Comparison of ENCODE assay signal across 21 cellular contexts in the genomic region with DNA sequence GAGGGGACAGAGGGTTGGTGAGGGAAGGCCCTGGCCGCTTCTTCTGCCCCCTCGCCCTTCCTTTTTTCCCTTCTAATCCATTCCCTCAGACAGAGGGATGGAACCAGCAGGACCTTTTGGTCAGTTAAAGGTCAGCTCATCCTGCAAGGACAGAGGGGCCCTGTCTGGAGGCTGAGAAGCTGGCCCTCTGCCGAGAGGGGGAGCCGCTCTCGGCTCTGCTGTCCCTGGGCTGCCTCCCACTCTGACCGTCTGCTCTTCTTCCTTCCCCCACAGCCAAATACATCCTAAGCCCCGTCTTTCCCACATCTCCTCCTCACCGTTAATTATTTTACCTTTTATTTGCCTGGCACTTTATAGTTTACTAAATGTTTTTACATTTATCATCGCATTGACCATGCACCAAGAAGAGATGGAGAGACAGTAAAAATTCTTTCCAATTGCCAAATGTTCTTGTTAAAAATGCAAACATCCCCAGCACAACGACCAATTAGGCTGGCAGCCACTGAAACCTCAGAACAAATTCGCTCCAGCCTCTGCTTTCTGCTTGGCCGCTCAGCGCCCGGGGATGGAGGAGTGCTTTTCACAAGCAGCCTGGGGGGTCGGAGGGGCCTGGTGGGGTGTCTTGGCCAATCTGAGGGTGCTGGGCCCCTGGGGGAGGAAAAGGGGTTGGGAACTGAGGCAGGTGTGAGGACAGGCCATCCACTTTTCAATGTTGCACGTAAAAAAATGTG.
A peak's percentile ranks its signal among the peaks of the same experiment; 100 is the strongest.
DNase-seq lines count a peak whose midpoint lies in the region; ATAC-seq and TF ChIP-seq lines count a peak whose summit lies in the region.
"Had no signal": no experiment of that assay in that cellular context is flagged by ENCODE, and none has a peak within 500 bp of the region (broad histone marks: within the 10 kb centered on the region; RNA-seq: fewer than 3 reads in every experiment).

No MANE protein-coding gene starts in this region.

- H3K4me2 ChIP-seq in mammary epithelial cell (ENCODE audit: insufficient read depth, low read depth, low read length) = no peak overlapping the region
- no peak overlapping the region for H3K4me2 ChIP-seq in neuronal stem cell (ENCODE audit: insufficient read depth, low read length, poor library complexity, severe bottlenecking)
- H3K4me2 ChIP-seq: BLaER1 had no signal

- dilution Hi-C loops in mammary epithelial cell (cut with HindIII; ENCODE audit: low sequenced_read_pairs) = no loop called here

- WGBS in mammary epithelial cell (ENCODE audit: low coverage, missing lambda C conversion rate) = 72% methylated on average over 16 of the region's 16 CpGs
- WGBS in gastroesophageal sphincter (ENCODE audit: low coverage in 1 of 2), 2 donors = 25 to 50% methylated on average over 6 to 13 of the region's 16 CpGs
- 100% methylated on average over 2 of the region's 16 CpGs; no CpG with 5 or more reads in 1 of the 2 donors for WGBS in neuronal stem cell (ENCODE audit: extremely low coverage in 2 of 2, insufficient read length in 2 of 2, insufficient replicate concordance in 1 of 2), 2 donors

- no peak overlapping the region for H2BK15ac ChIP-seq in neuronal stem cell (ENCODE audit: low read length)

- H3K9me3 ChIP-seq in breast epithelium (no peaks in the 10 kb centered on the region), mammary epithelial cell (replicated peaks; ENCODE audit: insufficient read depth, low read length) (no peaks in the 10 kb centered on the region), gastroesophageal sphincter (no peaks in the 10 kb centered on the region), neuronal stem cell (replicated peaks in 1 of 2; ENCODE audit: control insufficient read depth in 2 of 2, insufficient read depth in 1 of 2, low read depth in 1 of 2, low read length in 2 of 2) (no peaks in the 10 kb centered on the region), vagina (no peaks in the 10 kb centered on the region), gastrocnemius medialis (no peaks in the 10 kb centered on the region), SJCRH30 (replicated peaks) (no peaks in the 10 kb centered on the region)
- H3K9me3 ChIP-seq: BLaER1 had no signal

- H2BK12ac ChIP-seq in neuronal stem cell (ENCODE audit: low read length) = no peak overlapping the region

- in situ Hi-C loops in mammary epithelial cell (cut with MboI; ENCODE audit: low sequenced_read_pairs in 2 of 2) (no loop called here), gastrocnemius medialis (cut with MboI; ENCODE audit: low sequenced_read_pairs in 4 of 4) (no loop called here)

- no TSS peak for BruUV-seq in mammary epithelial cell (replicated peaks; lab: Mats Ljungman, UMichigan)

- H3K14ac ChIP-seq in neuronal stem cell (ENCODE audit: low read length) = no peak overlapping the region

- no peak for TF ChIP-seq EP300 in gastroesophageal sphincter (IDR thresholded peaks at IDR 0.05)

- H2BK120ac ChIP-seq in neuronal stem cell (ENCODE audit: low read depth, low read length) = no peak overlapping the region

- no peak overlapping the region for H3K9ac ChIP-seq in mammary epithelial cell (ENCODE audit: insufficient read depth, low read length)
- H3K9ac ChIP-seq in neuronal stem cell (ENCODE audit: low read depth, low read length, poor library complexity) = no peak overlapping the region

- no peak overlapping the region for H4K91ac ChIP-seq in neuronal stem cell (ENCODE audit: low read depth, low read length, poor library complexity)

- H3K18ac ChIP-seq in neuronal stem cell (ENCODE audit: low read length) = peak overlapping the region; percentile 40

- no peaks in the 10 kb centered on the region for H3K27me3 ChIP-seq in breast epithelium
- H3K27me3 ChIP-seq in mammary epithelial cell (ENCODE audit: insufficient read depth, low read length) = no peaks in the 10 kb centered on the region
- no peaks in the 10 kb centered on the region for H3K27me3 ChIP-seq in gastroesophageal sphincter
- H3K27me3 ChIP-seq in neuronal stem cell (ENCODE audit: control insufficient read depth in 3 of 3, insufficient read depth in 3 of 3, low read depth in 1 of 3, low read length in 3 of 3) = no peaks in the 10 kb centered on the region
- H3K27me3 ChIP-seq in vagina = no peaks in the 10 kb centered on the region
- H3K27me3 ChIP-seq in gastrocnemius medialis = no peaks in the 10 kb centered on the region
- H3K27me3 ChIP-seq in SJCRH30 = no peaks in the 10 kb centered on the region; the same call in 1 of the 2 replicates
- H3K27me3 ChIP-seq: BLaER1 had no signal

- CTCF ChIA-PET in mammary epithelial cell (lab: Charles Lee; ENCODE audit: low non-redundant PET) = no interaction called here

- TF ChIP-seq CTCF in breast epithelium (IDR thresholded peaks at IDR 0.05) = no peak
- no peak for TF ChIP-seq CTCF in mammary epithelial cell (conservative IDR thresholded peaks at IDR 0.05 in 1 of 2, IDR thresholded peaks at IDR 0.05 in 1 of 2; ENCODE audit: extremely low read depth in 1 of 2, insufficient read depth in 1 of 2, low read depth in 1 of 2, low read length in 2 of 2)
- TF ChIP-seq CTCF in gastroesophageal sphincter (IDR thresholded peaks at IDR 0.05) = no peak
- TF ChIP-seq CTCF in vagina (IDR thresholded peaks at IDR 0.05) = no peak
- no peak for TF ChIP-seq CTCF in gastrocnemius medialis (IDR thresholded peaks at IDR 0.05 in 4 of 5, conservative IDR thresholded peaks at IDR 0.05 in 1 of 5)

- no peaks in the 10 kb centered on the region for H3K79me1 ChIP-seq in neuronal stem cell (ENCODE audit: low read depth, low read length)

- H2AFZ ChIP-seq in mammary epithelial cell (ENCODE audit: low read depth, low read length) (no peak overlapping the region), neuronal stem cell (ENCODE audit: low read length) (no peak overlapping the region)

- no peak overlapping the region for H2AK5ac ChIP-seq in neuronal stem cell (ENCODE audit: low read depth, low read length)

- H3K27ac ChIP-seq in breast epithelium (peak overlapping the region; percentile 11 to 72), mammary epithelial cell (ENCODE audit: insufficient read depth, low read depth, low read length) (no peak overlapping the region), gastroesophageal sphincter (peak overlapping the region; percentile 66 to 97 (median 73)), neuronal stem cell (replicated peaks; ENCODE audit: low read length) (no peak overlapping the region), vagina (peak overlapping the region; percentile 75), gastrocnemius medialis (peak overlapping the region in 2 of 4 donors; percentile 24 to 38), SJCRH30 (no peak overlapping the region)
- H3K27ac ChIP-seq: BLaER1 had no signal

- no peak overlapping the region for H2BK5ac ChIP-seq in neuronal stem cell (ENCODE audit: low read length)

- H3K4ac ChIP-seq in neuronal stem cell (ENCODE audit: low read length) = no peak overlapping the region

- no peak for DNase-seq in breast epithelium (ENCODE audit: low spot score in 2 of 2)
- DNase-seq in mammary epithelial cell = no peak
- DNase-seq in neuronal stem cell (ENCODE audit: low spot score) = no peak
- DNase-seq in vagina (ENCODE audit: extremely low spot score in 2 of 2) = no peak
- DNase-seq in gastrocnemius medialis = no peak
- DNase-seq in SJCRH30 = no peak
- DNase-seq: 8988T; activated CD4-positive, CD25-positive, alpha-beta regulatory T cell; activated CD8-positive, alpha-beta memory T cell treated with anti-CD3 and anti-CD28 coated beads for 24 hours; activated naive CD8-positive, alpha-beta T cell treated with anti-CD3 and anti-CD28 coated beads, Interleukin-2, amount 50 U/mL, for 24 hours; central memory CD4-positive, alpha-beta T cell; GF-D8; mesenchymal stem cell; NCI-H187; NCI-H345; RPMI8226; stimulated activated CD4-positive, alpha-beta T cell treated with anti-CD3 and anti-CD28 coated beads, Interleukin-2, amount 100 ng/mL, for 24 hours had no signal

- no peak for TF ChIP-seq POLR2A in breast epithelium (IDR thresholded peaks at IDR 0.05)
- TF ChIP-seq POLR2A in gastroesophageal sphincter (IDR thresholded peaks at IDR 0.05) = no peak
- TF ChIP-seq POLR2A in vagina (IDR thresholded peaks at IDR 0.05) = no peak
- no peak for TF ChIP-seq POLR2A in gastrocnemius medialis (IDR thresholded peaks at IDR 0.05)

- ATAC-seq in gastroesophageal sphincter = no peak
- ATAC-seq in gastrocnemius medialis = no peak
- no peak for ATAC-seq in HG03520 (IDR thresholded peaks at IDR 0.05; ENCODE audit: unreplicated experiment)
- ATAC-seq: activated naive CD8-positive, alpha-beta T cell treated with anti-CD3 and anti-CD28 coated beads, Interleukin-2, amount 50 U/mL, for 24 hours; sciatic nerve had no signal

- H3K23ac ChIP-seq in neuronal stem cell (ENCODE audit: low read depth, low read length, poor library complexity) = no peak overlapping the region

- intact Hi-C loops in breast epithelium (cut with DNase I; ENCODE audit: low total_unique reads) = no loop called here
- intact Hi-C loops in mammary epithelial cell (cut with micrococcal nuclease) = no loop called here
- intact Hi-C loops in vagina (cut with DNase I) = no loop called here
- intact Hi-C loops in gastrocnemius medialis (cut with DNase I; ENCODE audit: low total_unique reads) = no loop called here

- no peaks in the 10 kb centered on the region for H4K20me1 ChIP-seq in mammary epithelial cell (ENCODE audit: insufficient read depth, low read length)

- no peaks in the 10 kb centered on the region for H3K4me1 ChIP-seq in breast epithelium
- H3K4me1 ChIP-seq in mammary epithelial cell (ENCODE audit: insufficient read depth, low read length) = no peaks in the 10 kb centered on the region
- H3K4me1 ChIP-seq in gastroesophageal sphincter = peaks cover 9 to 99% (median 16%) of the 10 kb centered on the region in 3 donors
- peaks cover 0 to 12% of the 10 kb centered on the region in 2 donors for H3K4me1 ChIP-seq in neuronal stem cell (ENCODE audit: control insufficient read depth in 2 of 2, insufficient read depth in 1 of 2, low read depth in 1 of 2, low read length in 2 of 2)
- H3K4me1 ChIP-seq in vagina = peaks cover 57% of the 10 kb centered on the region
- peaks cover 5 to 12% of the 10 kb centered on the region in 2 donors for H3K4me1 ChIP-seq in gastrocnemius medialis
- H3K4me1 ChIP-seq in SJCRH30 = peaks cover 12% of the 10 kb centered on the region

- H4K8ac ChIP-seq in neuronal stem cell (ENCODE audit: low read depth, low read length) = no peak overlapping the region

- H3K36me3 ChIP-seq in breast epithelium = peaks cover 7% of the 10 kb centered on the region
- H3K36me3 ChIP-seq in mammary epithelial cell (ENCODE audit: insufficient read depth, low read length) = no peaks in the 10 kb centered on the region
- H3K36me3 ChIP-seq in gastroesophageal sphincter = peaks cover 0 to 100% of the 10 kb centered on the region in 2 donors
- no peaks in the 10 kb centered on the region for H3K36me3 ChIP-seq in neuronal stem cell (replicated peaks in 1 of 2; ENCODE audit: control insufficient read depth in 2 of 2, insufficient read depth in 2 of 2, low read length in 2 of 2)
- H3K36me3 ChIP-seq in vagina = peaks cover 0 to 74% of the 10 kb centered on the region in 2 donors
- H3K36me3 ChIP-seq in gastrocnemius medialis = peaks cover 0 to 45% of the 10 kb centered on the region in 2 donors
- no peaks in the 10 kb centered on the region for H3K36me3 ChIP-seq in SJCRH30

- H3K79me2 ChIP-seq in mammary epithelial cell (ENCODE audit: insufficient read depth, low read length) = no peaks in the 10 kb centered on the region

- H3K4me3 ChIP-seq in breast epithelium (no peak overlapping the region), mammary epithelial cell (replicated peaks in 1 of 3; ENCODE audit: insufficient read depth in 1 of 3, low read depth in 2 of 3, low read length in 3 of 3) (no peak overlapping the region), gastroesophageal sphincter (no peak overlapping the region), neuronal stem cell (ENCODE audit: low read length in 2 of 2) (no peak overlapping the region), vagina (no peak overlapping the region), gastrocnemius medialis (no peak overlapping the region), SJCRH30 (no peak overlapping the region)
- H3K4me3 ChIP-seq: BLaER1 had no signal

Comparison
In these comparisons a context has a peak if more than half of its experiments do, and no peak if none do; other contexts are left out.
1. H3K27ac ChIP-seq: peak in breast epithelium (2 of 2), gastroesophageal sphincter (4 of 4) and vagina (single experiment); none in mammary epithelial cell (single experiment), neuronal stem cell (single experiment) and SJCRH30 (single experiment).